ENCODE assay signal across 1 cellular context in the genomic region with DNA sequence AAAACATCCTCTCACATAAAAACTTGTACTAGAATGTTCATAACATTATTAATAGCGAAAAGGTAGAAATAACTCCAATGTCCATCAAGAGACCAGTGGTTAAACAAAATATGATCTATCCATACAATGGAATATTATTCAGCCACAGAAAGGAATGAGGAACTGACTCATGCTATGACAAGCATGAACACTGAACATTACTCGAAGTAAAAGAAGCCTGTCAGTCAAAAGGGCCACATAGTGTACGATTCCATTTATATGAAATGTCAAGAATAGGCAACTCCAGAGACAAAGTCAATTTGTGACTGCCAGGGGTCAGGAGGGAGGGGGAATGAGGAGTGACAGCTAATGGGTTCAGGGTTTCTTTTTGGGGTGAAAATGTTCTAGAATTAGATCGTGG.
TF ChIP-seq lines count a peak whose summit lies in the region.

No MANE protein-coding gene starts in this region.

TF ChIP-seq in K562, 482 proteins besides CTCF, POLR2A, EP300 and RAD21:
- no peak for TF ChIP-seq ZNF23 (CRISPR knock-in tag; IDR thresholded peaks at IDR 0.05)
- TF ChIP-seq BCOR (IDR thresholded peaks at IDR 0.05) = 0 out of 2 replicates have a peak, but pooled peaks have one; percentile 34
- no peak for TF ChIP-seq TARDBP (IDR thresholded peaks at IDR 0.05)
- peak; percentile 97 for TF ChIP-seq ZNF12 (CRISPR knock-in tag; IDR thresholded peaks at IDR 0.05)
- 0 out of 2 replicates have a peak, but pooled peaks have one; percentile 10 for TF ChIP-seq C11orf30 (IDR thresholded peaks at IDR 0.05; ENCODE audit: low read depth)
- TF ChIP-seq, protein P1, sequence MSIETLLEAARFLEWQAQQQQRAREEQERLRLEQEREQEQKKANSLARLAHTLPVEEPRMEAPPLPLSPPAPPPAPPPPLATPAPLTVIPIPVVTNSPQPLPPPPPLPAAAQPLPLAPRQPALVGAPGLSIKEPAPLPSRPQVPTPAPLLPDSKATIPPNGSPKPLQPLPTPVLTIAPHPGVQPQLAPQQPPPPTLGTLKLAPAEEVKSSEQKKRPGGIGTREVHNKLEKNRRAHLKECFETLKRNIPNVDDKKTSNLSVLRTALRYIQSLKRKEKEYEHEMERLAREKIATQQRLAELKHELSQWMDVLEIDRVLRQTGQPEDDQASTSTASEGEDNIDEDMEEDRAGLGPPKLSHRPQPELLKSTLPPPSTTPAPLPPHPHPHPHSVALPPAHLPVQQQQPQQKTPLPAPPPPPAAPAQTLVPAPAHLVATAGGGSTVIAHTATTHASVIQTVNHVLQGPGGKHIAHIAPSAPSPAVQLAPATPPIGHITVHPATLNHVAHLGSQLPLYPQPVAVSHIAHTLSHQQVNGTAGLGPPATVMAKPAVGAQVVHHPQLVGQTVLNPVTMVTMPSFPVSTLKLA (conservative IDR thresholded peaks at IDR 0.05) = no peak
- peak; percentile 70 for TF ChIP-seq MEIS2 (IDR thresholded peaks at IDR 0.05; ENCODE audit: partially characterized antibody)
- no peak for TF ChIP-seq BACH1 (tag; IDR thresholded peaks at IDR 0.05)
- TF ChIP-seq ZNF644 (tag; IDR thresholded peaks at IDR 0.05; ENCODE audit: low read depth) = no peak
- TF ChIP-seq, protein P2, sequence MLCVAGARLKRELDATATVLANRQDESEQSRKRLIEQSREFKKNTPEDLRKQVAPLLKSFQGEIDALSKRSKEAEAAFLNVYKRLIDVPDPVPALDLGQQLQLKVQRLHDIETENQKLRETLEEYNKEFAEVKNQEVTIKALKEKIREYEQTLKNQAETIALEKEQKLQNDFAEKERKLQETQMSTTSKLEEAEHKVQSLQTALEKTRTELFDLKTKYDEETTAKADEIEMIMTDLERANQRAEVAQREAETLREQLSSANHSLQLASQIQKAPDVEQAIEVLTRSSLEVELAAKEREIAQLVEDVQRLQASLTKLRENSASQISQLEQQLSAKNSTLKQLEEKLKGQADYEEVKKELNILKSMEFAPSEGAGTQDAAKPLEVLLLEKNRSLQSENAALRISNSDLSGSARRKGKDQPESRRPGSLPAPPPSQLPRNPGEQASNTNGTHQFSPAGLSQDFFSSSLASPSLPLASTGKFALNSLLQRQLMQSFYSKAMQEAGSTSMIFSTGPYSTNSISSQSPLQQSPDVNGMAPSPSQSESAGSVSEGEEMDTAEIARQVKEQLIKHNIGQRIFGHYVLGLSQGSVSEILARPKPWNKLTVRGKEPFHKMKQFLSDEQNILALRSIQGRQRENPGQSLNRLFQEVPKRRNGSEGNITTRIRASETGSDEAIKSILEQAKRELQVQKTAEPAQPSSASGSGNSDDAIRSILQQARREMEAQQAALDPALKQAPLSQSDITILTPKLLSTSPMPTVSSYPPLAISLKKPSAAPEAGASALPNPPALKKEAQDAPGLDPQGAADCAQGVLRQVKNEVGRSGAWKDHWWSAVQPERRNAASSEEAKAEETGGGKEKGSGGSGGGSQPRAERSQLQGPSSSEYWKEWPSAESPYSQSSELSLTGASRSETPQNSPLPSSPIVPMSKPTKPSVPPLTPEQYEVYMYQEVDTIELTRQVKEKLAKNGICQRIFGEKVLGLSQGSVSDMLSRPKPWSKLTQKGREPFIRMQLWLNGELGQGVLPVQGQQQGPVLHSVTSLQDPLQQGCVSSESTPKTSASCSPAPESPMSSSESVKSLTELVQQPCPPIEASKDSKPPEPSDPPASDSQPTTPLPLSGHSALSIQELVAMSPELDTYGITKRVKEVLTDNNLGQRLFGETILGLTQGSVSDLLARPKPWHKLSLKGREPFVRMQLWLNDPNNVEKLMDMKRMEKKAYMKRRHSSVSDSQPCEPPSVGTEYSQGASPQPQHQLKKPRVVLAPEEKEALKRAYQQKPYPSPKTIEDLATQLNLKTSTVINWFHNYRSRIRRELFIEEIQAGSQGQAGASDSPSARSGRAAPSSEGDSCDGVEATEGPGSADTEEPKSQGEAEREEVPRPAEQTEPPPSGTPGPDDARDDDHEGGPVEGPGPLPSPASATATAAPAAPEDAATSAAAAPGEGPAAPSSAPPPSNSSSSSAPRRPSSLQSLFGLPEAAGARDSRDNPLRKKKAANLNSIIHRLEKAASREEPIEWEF (CRISPR knock-in tag; IDR thresholded peaks at IDR 0.05) = no peak
- no peak for TF ChIP-seq RFX1 (IDR thresholded peaks at IDR 0.05)
- peak; percentile 13; the same call in 1 of the 2 replicates for TF ChIP-seq RBFOX2 (IDR thresholded peaks at IDR 0.05; ENCODE audit: low read depth, low read length)
- TF ChIP-seq, protein P3, sequence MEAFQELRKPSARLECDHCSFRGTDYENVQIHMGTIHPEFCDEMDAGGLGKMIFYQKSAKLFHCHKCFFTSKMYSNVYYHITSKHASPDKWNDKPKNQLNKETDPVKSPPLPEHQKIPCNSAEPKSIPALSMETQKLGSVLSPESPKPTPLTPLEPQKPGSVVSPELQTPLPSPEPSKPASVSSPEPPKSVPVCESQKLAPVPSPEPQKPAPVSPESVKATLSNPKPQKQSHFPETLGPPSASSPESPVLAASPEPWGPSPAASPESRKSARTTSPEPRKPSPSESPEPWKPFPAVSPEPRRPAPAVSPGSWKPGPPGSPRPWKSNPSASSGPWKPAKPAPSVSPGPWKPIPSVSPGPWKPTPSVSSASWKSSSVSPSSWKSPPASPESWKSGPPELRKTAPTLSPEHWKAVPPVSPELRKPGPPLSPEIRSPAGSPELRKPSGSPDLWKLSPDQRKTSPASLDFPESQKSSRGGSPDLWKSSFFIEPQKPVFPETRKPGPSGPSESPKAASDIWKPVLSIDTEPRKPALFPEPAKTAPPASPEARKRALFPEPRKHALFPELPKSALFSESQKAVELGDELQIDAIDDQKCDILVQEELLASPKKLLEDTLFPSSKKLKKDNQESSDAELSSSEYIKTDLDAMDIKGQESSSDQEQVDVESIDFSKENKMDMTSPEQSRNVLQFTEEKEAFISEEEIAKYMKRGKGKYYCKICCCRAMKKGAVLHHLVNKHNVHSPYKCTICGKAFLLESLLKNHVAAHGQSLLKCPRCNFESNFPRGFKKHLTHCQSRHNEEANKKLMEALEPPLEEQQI (IDR thresholded peaks at IDR 0.05) = 0 out of 2 replicates have a peak, but pooled peaks have one; percentile 22
- TF ChIP-seq, protein P4, sequence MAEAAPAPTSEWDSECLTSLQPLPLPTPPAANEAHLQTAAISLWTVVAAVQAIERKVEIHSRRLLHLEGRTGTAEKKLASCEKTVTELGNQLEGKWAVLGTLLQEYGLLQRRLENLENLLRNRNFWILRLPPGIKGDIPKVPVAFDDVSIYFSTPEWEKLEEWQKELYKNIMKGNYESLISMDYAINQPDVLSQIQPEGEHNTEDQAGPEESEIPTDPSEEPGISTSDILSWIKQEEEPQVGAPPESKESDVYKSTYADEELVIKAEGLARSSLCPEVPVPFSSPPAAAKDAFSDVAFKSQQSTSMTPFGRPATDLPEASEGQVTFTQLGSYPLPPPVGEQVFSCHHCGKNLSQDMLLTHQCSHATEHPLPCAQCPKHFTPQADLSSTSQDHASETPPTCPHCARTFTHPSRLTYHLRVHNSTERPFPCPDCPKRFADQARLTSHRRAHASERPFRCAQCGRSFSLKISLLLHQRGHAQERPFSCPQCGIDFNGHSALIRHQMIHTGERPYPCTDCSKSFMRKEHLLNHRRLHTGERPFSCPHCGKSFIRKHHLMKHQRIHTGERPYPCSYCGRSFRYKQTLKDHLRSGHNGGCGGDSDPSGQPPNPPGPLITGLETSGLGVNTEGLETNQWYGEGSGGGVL (CRISPR knock-in tag; IDR thresholded peaks at IDR 0.05) = no peak
- TF ChIP-seq, protein P5, sequence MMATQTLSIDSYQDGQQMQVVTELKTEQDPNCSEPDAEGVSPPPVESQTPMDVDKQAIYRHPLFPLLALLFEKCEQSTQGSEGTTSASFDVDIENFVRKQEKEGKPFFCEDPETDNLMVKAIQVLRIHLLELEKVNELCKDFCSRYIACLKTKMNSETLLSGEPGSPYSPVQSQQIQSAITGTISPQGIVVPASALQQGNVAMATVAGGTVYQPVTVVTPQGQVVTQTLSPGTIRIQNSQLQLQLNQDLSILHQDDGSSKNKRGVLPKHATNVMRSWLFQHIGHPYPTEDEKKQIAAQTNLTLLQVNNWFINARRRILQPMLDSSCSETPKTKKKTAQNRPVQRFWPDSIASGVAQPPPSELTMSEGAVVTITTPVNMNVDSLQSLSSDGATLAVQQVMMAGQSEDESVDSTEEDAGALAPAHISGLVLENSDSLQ (IDR thresholded peaks at IDR 0.05) = peak; percentile 95
- TF ChIP-seq JUND (IDR thresholded peaks at IDR 0.05; ENCODE audit: borderline replicate concordance, low read depth, low read length) = peak; percentile 8; the same call in 1 of the 2 replicates
- no peak for TF ChIP-seq JUND (tag; IDR thresholded peaks at IDR 0.05; ENCODE audit: borderline replicate concordance, low read depth, low read length)
- TF ChIP-seq, protein P6, sequence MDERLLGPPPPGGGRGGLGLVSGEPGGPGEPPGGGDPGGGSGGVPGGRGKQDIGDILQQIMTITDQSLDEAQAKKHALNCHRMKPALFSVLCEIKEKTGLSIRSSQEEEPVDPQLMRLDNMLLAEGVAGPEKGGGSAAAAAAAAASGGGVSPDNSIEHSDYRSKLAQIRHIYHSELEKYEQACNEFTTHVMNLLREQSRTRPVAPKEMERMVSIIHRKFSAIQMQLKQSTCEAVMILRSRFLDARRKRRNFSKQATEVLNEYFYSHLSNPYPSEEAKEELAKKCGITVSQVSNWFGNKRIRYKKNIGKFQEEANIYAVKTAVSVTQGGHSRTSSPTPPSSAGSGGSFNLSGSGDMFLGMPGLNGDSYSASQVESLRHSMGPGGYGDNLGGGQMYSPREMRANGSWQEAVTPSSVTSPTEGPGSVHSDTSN (CRISPR knock-in tag; IDR thresholded peaks at IDR 0.05; ENCODE audit: low read depth) = peak; percentile 43; the same call in 1 of the 2 replicates
- TF ChIP-seq, protein P6 (tag; conservative IDR thresholded peaks at IDR 0.05; ENCODE audit: low read depth) = peak; percentile 58
- peak; percentile 94 for TF ChIP-seq ZNF146 (CRISPR knock-in tag; IDR thresholded peaks at IDR 0.05; ENCODE audit: unreplicated experiment)
- TF ChIP-seq ZNF316 (IDR thresholded peaks at IDR 0.05) = peak; percentile 8; the same call in 1 of the 2 replicates
- TF ChIP-seq SMARCE1 (IDR thresholded peaks at IDR 0.05) = no peak
- TF ChIP-seq SPI1 (IDR thresholded peaks at IDR 0.05; ENCODE audit: borderline replicate concordance, low read depth, low read length) = peak; percentile 81
- TF ChIP-seq, protein P7, sequence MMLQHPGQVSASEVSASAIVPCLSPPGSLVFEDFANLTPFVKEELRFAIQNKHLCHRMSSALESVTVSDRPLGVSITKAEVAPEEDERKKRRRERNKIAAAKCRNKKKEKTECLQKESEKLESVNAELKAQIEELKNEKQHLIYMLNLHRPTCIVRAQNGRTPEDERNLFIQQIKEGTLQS (IDR thresholded peaks at IDR 0.05) = peak; percentile 35; the same call in 1 of the 2 replicates
- TF ChIP-seq, protein P7 (CRISPR knock-in tag; conservative IDR thresholded peaks at IDR 0.05) = no peak
